Comparison of ENCODE assay signal across 1 cellular context in genomic region chr19:39427707-39428106, GRCh38.
TF ChIP-seq lines count a peak whose summit lies in the region.

No MANE protein-coding gene starts in this region.

TF ChIP-seq in HCT116, 20 proteins besides CTCF, POLR2A, EP300 and RAD21:
- TF ChIP-seq EZH2 (IDR thresholded peaks at IDR 0.05) (no peak), FOSL1 (IDR thresholded peaks at IDR 0.05; ENCODE audit: low read depth) (no peak), EZH2phosphoT487 (IDR thresholded peaks at IDR 0.05; ENCODE audit: borderline replicate concordance) (no peak), SIN3A (IDR thresholded peaks at IDR 0.05; ENCODE audit: low read depth) (no peak), CEBPB (IDR thresholded peaks at IDR 0.05; ENCODE audit: low read depth) (no peak), EGR1 (IDR thresholded peaks at IDR 0.05; ENCODE audit: low read depth) (no peak), ZBTB33 (IDR thresholded peaks at IDR 0.05; ENCODE audit: extremely low read depth, insufficient replicate concordance, low read length) (no peak), MAX (IDR thresholded peaks at IDR 0.05) (no peak), ELF1 (IDR thresholded peaks at IDR 0.05; ENCODE audit: borderline replicate concordance, low read depth) (no peak), JUND (IDR thresholded peaks at IDR 0.05) (no peak), CBX3 (IDR thresholded peaks at IDR 0.05; ENCODE audit: low read depth) (no peak), TCF7L2 (IDR thresholded peaks at IDR 0.05; ENCODE audit: borderline replicate concordance, extremely low read depth, insufficient read depth, insufficient read length) (no peak), ZNF274 (IDR thresholded peaks at IDR 0.05; ENCODE audit: low read depth, low read length) (no peak), ATF3 (IDR thresholded peaks at IDR 0.05) (no peak), REST (IDR thresholded peaks at IDR 0.05; ENCODE audit: low read depth) (no peak), POLR2AphosphoS5 (IDR thresholded peaks at IDR 0.05; ENCODE audit: low read depth, low read length) (no peak)
